16 cellular contexts compared by ENCODE assay signal in the genomic region with DNA sequence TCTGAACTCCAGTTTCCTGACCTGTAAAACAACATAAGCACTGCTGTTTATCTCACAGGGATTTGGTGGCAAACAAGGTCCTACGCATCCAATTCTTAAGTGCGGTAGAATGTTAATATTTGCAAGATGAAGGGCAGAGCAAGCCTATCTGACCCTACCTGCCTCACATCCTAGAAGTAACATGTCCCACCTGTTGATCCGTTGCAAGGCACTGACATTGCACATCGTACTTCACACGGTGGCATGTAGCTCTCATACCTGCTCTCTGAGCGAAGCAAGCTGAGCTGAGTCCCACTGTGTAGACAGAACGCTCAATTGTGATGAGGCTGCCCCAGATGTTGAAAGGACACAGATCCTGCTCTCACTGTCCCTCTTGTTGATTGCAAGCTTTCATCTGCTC.
DNase-seq lines count a peak whose midpoint lies in the region; ATAC-seq and TF ChIP-seq lines count a peak whose summit lies in the region.
"Had no signal": no experiment of that assay in that cellular context is flagged by ENCODE, and none has a peak within 500 bp of the region (broad histone marks: within the 10 kb centered on the region; RNA-seq: fewer than 3 reads in every experiment).

No MANE protein-coding gene starts in this region.

- no peak overlapping the region for H3K27ac Mint-ChIP-seq in endodermal cell
- H3K27ac Mint-ChIP-seq in osteocyte (ENCODE audit: unreplicated experiment): no peak overlapping the region
- H3K27ac Mint-ChIP-seq: B cell; CD8-positive, alpha-beta T cell had no signal

- ATAC-seq in HG03196 (IDR thresholded peaks at IDR 0.05; ENCODE audit: unreplicated experiment): no peak
- ATAC-seq: CD8-positive, alpha-beta T cell; HCT116; K562 had no signal

- H3K4me1 ChIP-seq in HEK293 (ENCODE audit: control insufficient read depth, insufficient read depth, low read length): peaks cover 3% of the 10 kb centered on the region
- peaks cover 8% of the 10 kb centered on the region for H3K4me1 ChIP-seq in endodermal cell (ENCODE audit: control insufficient read depth, insufficient read depth, low read length)
- H3K4me1 ChIP-seq: BLaER1 treated with 17β-estradiol and CSF1 and Interleukin-3, amounts not matched to agents 10 nM and 100 nM had no signal

- H3K27me3 ChIP-seq in endodermal cell (ENCODE audit: control insufficient read depth, insufficient read depth, low read length, poor library complexity, severe bottlenecking): peaks cover 9% of the 10 kb centered on the region

- H3K4me3 Mint-ChIP-seq in endodermal cell (no peak overlapping the region), osteocyte (ENCODE audit: unreplicated experiment) (no peak overlapping the region)
- H3K4me3 Mint-ChIP-seq: B cell; CD8-positive, alpha-beta T cell had no signal

- peak; percentile 53 for DNase-seq in endodermal cell
- peak; percentile 36 for DNase-seq in osteocyte (ENCODE audit: extremely low spot score, unreplicated experiment)
- no peak for DNase-seq in OCI-M1 (lab: John Stamatoyannopoulos, UW)
- DNase-seq in SW 1271 (lab: John Stamatoyannopoulos, UW): no peak
- DNase-seq: Calu3; CD8-positive, alpha-beta T cell; DMS79 treated with DMSO at 0.1 percent for 48 hours; GF-D8; IMR-90 had no signal

- H3K27ac ChIP-seq in HEK293 (ENCODE audit: extremely low read depth, low read depth, low read length) (no peak overlapping the region), endodermal cell (ENCODE audit: low read depth, low read length) (no peak overlapping the region)
- H3K27ac ChIP-seq: BLaER1 treated with 17β-estradiol and CSF1 and Interleukin-3, amounts not matched to agents 10 nM and 100 nM; HL-60 had no signal

- H3K9ac ChIP-seq in endodermal cell (ENCODE audit: extremely low read depth, low read length, poor library complexity, severe bottlenecking): no peak overlapping the region
- H3K9ac ChIP-seq: BLaER1 treated with 17β-estradiol and CSF1 and Interleukin-3, amounts not matched to agents 10 nM and 100 nM had no signal

- H3K36me3 ChIP-seq in HEK293 (ENCODE audit: control insufficient read depth in 2 of 2, insufficient read depth in 1 of 2, low read length in 2 of 2) (no peaks in the 10 kb centered on the region), endodermal cell (ENCODE audit: control insufficient read depth, insufficient read depth, low read length) (no peaks in the 10 kb centered on the region)
- H3K36me3 ChIP-seq: BLaER1 treated with 17β-estradiol and CSF1 and Interleukin-3, amounts not matched to agents 10 nM and 100 nM had no signal

- H3K36me3 Mint-ChIP-seq in endodermal cell (ENCODE audit: low read depth) (no peaks in the 10 kb centered on the region), osteocyte (ENCODE audit: unreplicated experiment) (no peaks in the 10 kb centered on the region)
- H3K36me3 Mint-ChIP-seq: CD8-positive, alpha-beta T cell had no signal

- H3K27me3 Mint-ChIP-seq in endodermal cell (ENCODE audit: insufficient read depth) (peaks cover 17% of the 10 kb centered on the region), osteocyte (ENCODE audit: unreplicated experiment) (peaks cover 35% of the 10 kb centered on the region)

- H3K9me3 ChIP-seq in HEK293 (ENCODE audit: control insufficient read depth, insufficient read depth, low read depth, low read length) (no peaks in the 10 kb centered on the region), endodermal cell (ENCODE audit: control insufficient read depth, low read length) (no peaks in the 10 kb centered on the region)
- H3K9me3 ChIP-seq: BLaER1 treated with 17β-estradiol and CSF1 and Interleukin-3, amounts not matched to agents 10 nM and 100 nM had no signal

- 83% methylated on average over 6 to 7 of the region's 7 CpGs for WGBS in endodermal cell (ENCODE audit: insufficient coverage in 1 of 2, insufficient read length in 1 of 2), 2 experiments

- no peaks in the 10 kb centered on the region for H3K9me3 Mint-ChIP-seq in endodermal cell
- no peaks in the 10 kb centered on the region for H3K9me3 Mint-ChIP-seq in osteocyte (ENCODE audit: unreplicated experiment)
- H3K9me3 Mint-ChIP-seq: CD8-positive, alpha-beta T cell had no signal

- POLR2A ChIA-PET in HEK293 (lab: Yijun Ruan, JAX): no interaction called here

- no peak for TF ChIP-seq CTCF in HEK293 (tag by site-specific recombination; IDR thresholded peaks at IDR 0.05)
- no peak for TF ChIP-seq CTCF in endodermal cell (conservative IDR thresholded peaks at IDR 0.05)
- no peak for TF ChIP-seq CTCF in osteocyte (IDR thresholded peaks at IDR 0.05)

- H3K4me1 Mint-ChIP-seq in endodermal cell (peaks cover 39% of the 10 kb centered on the region), osteocyte (ENCODE audit: unreplicated experiment) (no peaks in the 10 kb centered on the region)
- H3K4me1 Mint-ChIP-seq: B cell had no signal

- H3K4me3 ChIP-seq in HEK293 (ENCODE audit: low read depth, low read length) (no peak overlapping the region), endodermal cell (ENCODE audit: low read length) (no peak overlapping the region)
- H3K4me3 ChIP-seq: BLaER1 treated with 17β-estradiol and CSF1 and Interleukin-3, amounts not matched to agents 10 nM and 100 nM; K562 had no signal

- CTCF ChIA-PET in HEK293 (lab: Yijun Ruan, JAX): no interaction called here

TF ChIP-seq in HEK293, 187 proteins besides CTCF, POLR2A, EP300 and RAD21:
- TF ChIP-seq ZFP37 (tag by site-specific recombination; IDR thresholded peaks at IDR 0.05): no peak
- no peak for TF ChIP-seq TRIM28 (IDR thresholded peaks at IDR 0.05; ENCODE audit: borderline replicate concordance, low read length)
- TF ChIP-seq, protein P1, sequence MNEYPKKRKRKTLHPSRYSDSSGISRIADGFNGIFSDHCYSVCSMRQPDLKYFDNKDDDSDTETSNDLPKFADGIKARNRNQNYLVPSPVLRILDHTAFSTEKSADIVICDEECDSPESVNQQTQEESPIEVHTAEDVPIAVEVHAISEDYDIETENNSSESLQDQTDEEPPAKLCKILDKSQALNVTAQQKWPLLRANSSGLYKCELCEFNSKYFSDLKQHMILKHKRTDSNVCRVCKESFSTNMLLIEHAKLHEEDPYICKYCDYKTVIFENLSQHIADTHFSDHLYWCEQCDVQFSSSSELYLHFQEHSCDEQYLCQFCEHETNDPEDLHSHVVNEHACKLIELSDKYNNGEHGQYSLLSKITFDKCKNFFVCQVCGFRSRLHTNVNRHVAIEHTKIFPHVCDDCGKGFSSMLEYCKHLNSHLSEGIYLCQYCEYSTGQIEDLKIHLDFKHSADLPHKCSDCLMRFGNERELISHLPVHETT (tag by site-specific recombination; IDR thresholded peaks at IDR 0.05): no peak
- TF ChIP-seq ZNF549 (tag by site-specific recombination; IDR thresholded peaks at IDR 0.05): no peak
- peak; percentile 94 for TF ChIP-seq SCRT2 (tag by site-specific recombination; IDR thresholded peaks at IDR 0.05)
- TF ChIP-seq, protein P2, sequence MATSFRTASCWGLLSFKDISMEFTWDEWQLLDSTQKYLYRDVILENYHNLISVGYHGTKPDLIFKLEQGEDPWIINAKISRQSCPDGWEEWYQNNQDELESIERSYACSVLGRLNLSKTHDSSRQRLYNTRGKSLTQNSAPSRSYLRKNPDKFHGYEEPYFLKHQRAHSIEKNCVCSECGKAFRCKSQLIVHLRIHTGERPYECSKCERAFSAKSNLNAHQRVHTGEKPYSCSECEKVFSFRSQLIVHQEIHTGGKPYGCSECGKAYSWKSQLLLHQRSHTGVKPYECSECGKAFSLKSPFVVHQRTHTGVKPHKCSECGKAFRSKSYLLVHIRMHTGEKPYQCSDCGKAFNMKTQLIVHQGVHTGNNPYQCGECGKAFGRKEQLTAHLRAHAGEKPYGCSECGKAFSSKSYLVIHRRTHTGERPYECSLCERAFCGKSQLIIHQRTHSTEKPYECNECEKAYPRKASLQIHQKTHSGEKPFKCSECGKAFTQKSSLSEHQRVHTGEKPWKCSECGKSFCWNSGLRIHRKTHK (tag by site-specific recombination; IDR thresholded peaks at IDR 0.05): no peak

Comparison
In these comparisons a context has a peak if more than half of its experiments do, and no peak if none do; other contexts are left out.
1. DNase-seq: peak in endodermal cell (single experiment) and osteocyte (single experiment); none in OCI-M1 (single experiment) and SW 1271 (0 of 2).